Comparison of ENCODE assay signal across 21 cellular contexts in genomic region chrY:7448691-7449090, GRCh38.
"Had no signal": no experiment of that assay in that cellular context is flagged by ENCODE, and none has a peak within 500 bp of the region (broad histone marks: within the 10 kb centered on the region; RNA-seq: fewer than 3 reads in every experiment).

No MANE protein-coding gene starts in this region.

- H2AFZ ChIP-seq: parathyroid adenoma had no signal

- H3K9me3 ChIP-seq: heart left ventricle, psoas muscle, thoracic aorta, transverse colon had no signal

- H3K27me3 ChIP-seq: heart left ventricle, transverse colon had no signal

- H3K9me3 Mint-ChIP-seq: nephron progenitor cell; stimulated activated naive CD8-positive, alpha-beta T cell treated with anti-CD3 and anti-CD28 coated beads, Interleukin-15, amount 100 ng/mL, for 72 hours had no signal

- H3K4me1 Mint-ChIP-seq: nephron progenitor cell; stimulated activated naive CD8-positive, alpha-beta T cell treated with anti-CD3 and anti-CD28 coated beads, Interleukin-15, amount 100 ng/mL, for 72 hours had no signal

- H3K4me1 ChIP-seq: heart left ventricle, parathyroid adenoma, psoas muscle, transverse colon had no signal

- H3K79me2 ChIP-seq: parathyroid adenoma had no signal

- H3K4me3 ChIP-seq: heart left ventricle, lung, psoas muscle, skin epidermis, thoracic aorta, transverse colon had no signal

- DNase-seq: dermis blood vessel endothelial cell; erythroblast; heart left ventricle; hippocampal formation; left colon; left ventricle myocardium superior; mesenchymal stem cell; naive thymus-derived CD4-positive, alpha-beta T cell; nephron progenitor cell; psoas muscle; retina; stimulated activated CD4-positive, alpha-beta T cell treated with anti-CD3 and anti-CD28 coated beads, Interleukin-2, amount 100 ng/mL, for 24 hours; stimulated activated CD4-positive, alpha-beta T cell treated with anti-CD3 and anti-CD28 coated beads, Interleukin-4, amount 100 ng/mL, for 4 hours; stimulated activated naive B cell treated with anti-CD40 and anti-IgM and Interleukin-4, amounts not matched to agents 10 μg/mL and 1 μg/mL and 100 μg/mL, for 72 hours; stimulated activated naive CD8-positive, alpha-beta T cell treated with anti-CD3 and anti-CD28 coated beads, Interleukin-15, amount 100 ng/mL, for 72 hours; transverse colon had no signal

- H3K27ac ChIP-seq: heart left ventricle, parathyroid adenoma, psoas muscle, thoracic aorta had no signal

- H3K27ac Mint-ChIP-seq: naive thymus-derived CD4-positive, alpha-beta T cell; nephron progenitor cell; stimulated activated naive B cell treated with anti-CD40 and anti-IgM and Interleukin-4, amounts not matched to agents 10 μg/mL and 1 μg/mL and 100 μg/mL, for 72 hours; stimulated activated naive CD8-positive, alpha-beta T cell treated with anti-CD3 and anti-CD28 coated beads, Interleukin-15, amount 100 ng/mL, for 72 hours had no signal

- H3K36me3 Mint-ChIP-seq: naive thymus-derived CD4-positive, alpha-beta T cell had no signal

- H3K9ac ChIP-seq: parathyroid adenoma had no signal

- H3K36me3 ChIP-seq: heart left ventricle, thoracic aorta, transverse colon had no signal

- ATAC-seq: heart left ventricle; left colon; left ventricle myocardium superior; naive thymus-derived CD4-positive, alpha-beta T cell; psoas muscle; sciatic nerve; stimulated activated naive B cell treated with anti-CD40 and anti-IgM and Interleukin-4, amounts not matched to agents 10 μg/mL and 1 μg/mL and 100 μg/mL, for 72 hours; stimulated activated naive CD8-positive, alpha-beta T cell treated with anti-CD3 and anti-CD28 coated beads, Interleukin-15, amount 100 ng/mL, for 72 hours had no signal

- H3K4me3 Mint-ChIP-seq: naive thymus-derived CD4-positive, alpha-beta T cell; nephron progenitor cell; stimulated activated naive B cell treated with anti-CD40 and anti-IgM and Interleukin-4, amounts not matched to agents 10 μg/mL and 1 μg/mL and 100 μg/mL, for 72 hours; stimulated activated naive CD8-positive, alpha-beta T cell treated with anti-CD3 and anti-CD28 coated beads, Interleukin-15, amount 100 ng/mL, for 72 hours had no signal
